Comparison of ENCODE assay signal across 27 cellular contexts in genomic region chr6:134278000-134278399, GRCh38.
"Had no signal": no experiment of that assay in that cellular context is flagged by ENCODE, and none has a peak within 500 bp of the region (broad histone marks: within the 10 kb centered on the region; RNA-seq: fewer than 3 reads in every experiment).

No MANE protein-coding gene starts in this region.

- H3K27ac ChIP-seq: adrenal gland, body of pancreas, esophagus muscularis mucosa, gastrocnemius medialis, left ventricle myocardium inferior, vagina had no signal

- H3K36me3 ChIP-seq: adrenal gland, esophagus muscularis mucosa, gastrocnemius medialis, left ventricle myocardium inferior, thyroid gland, upper lobe of left lung, vagina had no signal

- H3K4me3 Mint-ChIP-seq: activated CD4-positive, alpha-beta T cell treated with anti-CD3 and anti-CD28 coated beads for 36 hours; activated naive CD4-positive, alpha-beta T cell treated with anti-CD3 and anti-CD28 coated beads for 36 hours; activated naive CD8-positive, alpha-beta T cell treated with anti-CD3 and anti-CD28 coated beads for 36 hours; endodermal cell had no signal

- H3K4me3 ChIP-seq: adrenal gland, body of pancreas, esophagus muscularis mucosa, gastrocnemius medialis, left ventricle myocardium inferior, mucosa of descending colon, skin epidermis, thyroid gland, upper lobe of left lung, vagina had no signal

- H3K4me1 ChIP-seq: adrenal gland, body of pancreas, esophagus muscularis mucosa, gastrocnemius medialis, left ventricle myocardium inferior, upper lobe of left lung, vagina had no signal

- H3K9me3 ChIP-seq: adrenal gland, body of pancreas, esophagus muscularis mucosa, gastrocnemius medialis, left ventricle myocardium inferior, mucosa of descending colon, thyroid gland, upper lobe of left lung, vagina had no signal

- H3K36me3 Mint-ChIP-seq: natural killer cell treated with Interleukin-12 subunit alpha and Interleukin-12 subunit beta and Interleukin-15 and Interleukin-18, amount 100 ng/mL, for 72 hours; stimulated activated effector memory CD8-positive, alpha-beta T cell treated with anti-CD3 and anti-CD28 coated beads, Interleukin-12 subunit alpha, Interleukin-12 subunit beta, amount 100 ng/mL, for 72 hours had no signal

- H3K4me1 Mint-ChIP-seq: endodermal cell had no signal

- H3K27ac Mint-ChIP-seq: activated CD4-positive, alpha-beta T cell treated with anti-CD3 and anti-CD28 coated beads for 36 hours; activated naive CD4-positive, alpha-beta T cell treated with anti-CD3 and anti-CD28 coated beads for 36 hours; endodermal cell had no signal

- H3K27me3 ChIP-seq: adrenal gland, body of pancreas, esophagus muscularis mucosa, gastrocnemius medialis, thyroid gland, upper lobe of left lung, vagina had no signal

- H3K9me3 Mint-ChIP-seq: activated T-helper 1 cell treated with anti-CD3 and anti-CD28 coated beads, Interleukin-12 subunit alpha, Interleukin-12 subunit beta, Interleukin-2, Interleukin-4 antibody, amounts not matched to agents 30 ng/mL and 10 ng/mL and 1 ng/mL, durations not matched to agents 14 hours and 24 hours and 36 hours; endodermal cell; natural killer cell treated with Interleukin-12 subunit alpha and Interleukin-12 subunit beta and Interleukin-15 and Interleukin-18, amount 100 ng/mL, for 72 hours; stimulated activated effector memory CD8-positive, alpha-beta T cell treated with anti-CD3 and anti-CD28 coated beads, Interleukin-12 subunit alpha, Interleukin-12 subunit beta, amount 100 ng/mL, for 72 hours; stimulated activated naive CD8-positive, alpha-beta T cell treated with anti-CD3 and anti-CD28 coated beads, Interleukin-15, amount 100 ng/mL, for 72 hours; T-helper 2 cell treated with Interferon-gamma antibody and Interleukin-4, amounts not matched to agents 5 μg/mL and 100 μg/mL, for 36 hours had no signal

- DNase-seq: activated CD4-positive, alpha-beta T cell treated with anti-CD3 and anti-CD28 coated beads for 36 hours; activated CD4-positive, CD25-positive, alpha-beta regulatory T cell; activated effector memory CD4-positive, alpha-beta T cell treated with anti-CD3 and anti-CD28 coated beads, Interleukin-2, amount 50 U/mL, for 16 hours; activated naive CD4-positive, alpha-beta T cell treated with anti-CD3 and anti-CD28 coated beads for 36 hours; activated naive CD8-positive, alpha-beta T cell treated with anti-CD3 and anti-CD28 coated beads for 36 hours; adrenal gland; aorta; body of pancreas; caudate nucleus; endodermal cell; gastrocnemius medialis; glutamatergic neuron; islet precursor cell; left ventricle myocardium inferior; mucosa of descending colon; stimulated activated CD4-positive, alpha-beta T cell treated with anti-CD3 and anti-CD28 coated beads, Interleukin-4, amount 100 ng/mL, for 24 hours; stimulated activated naive CD8-positive, alpha-beta T cell treated with anti-CD3 and anti-CD28 coated beads, Interleukin-15, amount 100 ng/mL, for 72 hours; substantia nigra; thyroid gland; upper lobe of left lung had no signal

- H3K27me3 Mint-ChIP-seq: activated CD4-positive, alpha-beta T cell treated with anti-CD3 and anti-CD28 coated beads for 36 hours; activated naive CD8-positive, alpha-beta T cell treated with anti-CD3 and anti-CD28 coated beads for 36 hours; stimulated activated naive CD8-positive, alpha-beta T cell treated with anti-CD3 and anti-CD28 coated beads, Interleukin-15, amount 100 ng/mL, for 72 hours had no signal
